Comparison of ENCODE assay signal across 9 cellular contexts in the genomic region with DNA sequence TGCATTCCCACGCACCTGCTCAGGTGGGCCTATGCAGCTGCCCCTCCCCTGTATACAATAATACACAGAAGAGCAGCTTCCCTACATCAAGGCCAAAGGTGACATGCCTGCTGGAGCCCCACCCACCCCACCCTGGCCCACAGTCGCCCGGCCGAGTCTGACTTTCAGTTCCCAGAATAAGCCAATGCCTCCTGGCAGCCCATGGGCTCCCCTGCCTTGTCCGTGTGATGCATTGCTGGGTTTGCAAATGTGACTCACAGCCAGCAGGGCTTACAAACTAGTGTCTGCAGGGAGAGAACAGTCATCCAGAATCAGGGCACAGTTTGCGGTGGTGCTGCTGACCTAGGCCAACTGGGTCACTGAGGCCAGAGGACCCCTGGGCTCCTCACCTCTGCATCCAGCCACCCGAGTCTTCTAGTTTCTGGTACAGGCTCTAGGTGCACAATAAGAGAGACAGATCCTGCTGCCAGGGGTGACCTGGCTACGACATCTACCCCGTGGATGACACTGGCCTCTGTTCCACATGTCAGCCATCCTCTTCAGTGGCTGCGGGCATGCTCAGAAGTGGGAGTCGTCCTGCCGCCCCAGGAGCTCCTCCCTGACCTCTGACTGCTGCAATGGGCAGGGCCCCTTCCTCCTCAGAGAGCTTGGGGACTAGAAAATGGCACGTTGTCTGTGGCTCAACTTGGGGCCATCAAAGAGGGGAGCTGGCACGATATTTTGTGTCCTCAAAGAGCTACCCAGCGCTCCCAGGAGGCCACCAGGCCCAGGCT.
A peak's percentile ranks its signal among the peaks of the same experiment; 100 is the strongest.
DNase-seq lines count a peak whose midpoint lies in the region; ATAC-seq and TF ChIP-seq lines count a peak whose summit lies in the region.
"Had no signal": no experiment of that assay in that cellular context is flagged by ENCODE, and none has a peak within 500 bp of the region (broad histone marks: within the 10 kb centered on the region; RNA-seq: fewer than 3 reads in every experiment).

No MANE protein-coding gene starts in this region.

- TF ChIP-seq CTCF in natural killer cell (IDR thresholded peaks at IDR 0.05), result no peak
- no peak for TF ChIP-seq CTCF in ascending aorta (IDR thresholded peaks at IDR 0.05)

- H3K27me3 Mint-ChIP-seq in natural killer cell (ENCODE audit: low read depth in 2 of 2), result no peaks in the 10 kb centered on the region
- no peaks in the 10 kb centered on the region for H3K27me3 Mint-ChIP-seq in natural killer cell treated with Interleukin-12 subunit alpha and Interleukin-12 subunit beta and Interleukin-15 and Interleukin-18, amount 100 ng/mL, for 72 hours
- peaks cover 0 to 3% of the 10 kb centered on the region in 2 donors for H3K27me3 Mint-ChIP-seq in CD8-positive, alpha-beta memory T cell

- CTCF ChIA-PET in CD8-positive, alpha-beta memory T cell (lab: Charles Lee), result no interaction called here

- H3K27ac Mint-ChIP-seq in natural killer cell, result peak overlapping the region; percentile 3 to 79
- H3K27ac Mint-ChIP-seq in natural killer cell treated with Interleukin-12 subunit alpha and Interleukin-12 subunit beta and Interleukin-15 and Interleukin-18, amount 100 ng/mL, for 72 hours, result no peak overlapping the region
- peak overlapping the region in 3 of 8 donors; percentile 21 to 84 (median 51) for H3K27ac Mint-ChIP-seq in CD8-positive, alpha-beta memory T cell

- no peak overlapping the region for H3K4me3 Mint-ChIP-seq in natural killer cell
- no peak overlapping the region for H3K4me3 Mint-ChIP-seq in natural killer cell treated with Interleukin-12 subunit alpha and Interleukin-12 subunit beta and Interleukin-15 and Interleukin-18, amount 100 ng/mL, for 72 hours
- H3K4me3 Mint-ChIP-seq in CD8-positive, alpha-beta memory T cell, result no peak overlapping the region

- DNase-seq in natural killer cell (no peak), ascending aorta (ENCODE audit: low spot score in 2 of 2) (peak; percentile 45 to 83), kidney glomerular epithelial cell (lab: John Stamatoyannopoulos, UW) (peak; percentile 70), aorta (peak; percentile 81 to 83), NCI-H2107 treated with DMSO at 0.1 percent for 48 hours (lab: John Stamatoyannopoulos, UW; ENCODE audit: unreplicated experiment) (no peak)
- no peak for DNase-seq in natural killer cell treated with Interleukin-12 subunit alpha and Interleukin-12 subunit beta and Interleukin-15 and Interleukin-18, amount 100 ng/mL, for 72 hours (ENCODE audit: low spot score)
- DNase-seq in CD8-positive, alpha-beta memory T cell, result no peak

- no peaks in the 10 kb centered on the region for H3K9me3 Mint-ChIP-seq in natural killer cell
- H3K9me3 Mint-ChIP-seq in natural killer cell treated with Interleukin-12 subunit alpha and Interleukin-12 subunit beta and Interleukin-15 and Interleukin-18, amount 100 ng/mL, for 72 hours, result no peaks in the 10 kb centered on the region
- no peaks in the 10 kb centered on the region for H3K9me3 Mint-ChIP-seq in CD8-positive, alpha-beta memory T cell

- H3K4me3 ChIP-seq in ascending aorta (no peak overlapping the region), aorta (ENCODE audit: low read length in 2 of 2) (no peak overlapping the region)
- H3K4me3 ChIP-seq in CD8-positive, alpha-beta memory T cell (ENCODE audit: low read length), result no peak overlapping the region
- H3K4me3 ChIP-seq: K562 had no signal

- no peaks in the 10 kb centered on the region for H3K36me3 ChIP-seq in ascending aorta
- H3K36me3 ChIP-seq in aorta (ENCODE audit: control insufficient read depth in 1 of 2, insufficient read depth in 2 of 2, low read length in 1 of 2), result no peaks in the 10 kb centered on the region
- H3K36me3 ChIP-seq in CD8-positive, alpha-beta memory T cell (ENCODE audit: insufficient read depth, low read length), result no peaks in the 10 kb centered on the region

- peak in 2 of 3 donors; percentile 17 to 18 for ATAC-seq in natural killer cell
- no peak for ATAC-seq in natural killer cell treated with Interleukin-12 subunit alpha and Interleukin-12 subunit beta and Interleukin-15 and Interleukin-18, amount 100 ng/mL, for 72 hours
- ATAC-seq in aorta (ENCODE audit: low FRiP score), result peak; percentile 41
- ATAC-seq in HG02678 (IDR thresholded peaks at IDR 0.05; ENCODE audit: unreplicated experiment), result no peak

- H3K27ac ChIP-seq in ascending aorta, result peak overlapping the region; percentile 37 to 49
- peak overlapping the region in 1 of 2 donors; percentile 7 for H3K27ac ChIP-seq in aorta (ENCODE audit: low read depth in 1 of 2, low read length in 2 of 2)
- H3K27ac ChIP-seq in CD8-positive, alpha-beta memory T cell (ENCODE audit: low read depth, low read length), result no peak overlapping the region

- 54 to 56% methylated on average over 15 of the region's 15 CpGs for WGBS in aorta, 2 donors

- H3K9me3 ChIP-seq in ascending aorta, result no peaks in the 10 kb centered on the region
- H3K9me3 ChIP-seq in aorta (ENCODE audit: control insufficient read depth, low read length), result no peaks in the 10 kb centered on the region
- H3K9me3 ChIP-seq in CD8-positive, alpha-beta memory T cell (ENCODE audit: low read length), result no peaks in the 10 kb centered on the region

- H3K36me3 Mint-ChIP-seq in natural killer cell, result no peaks in the 10 kb centered on the region
- H3K36me3 Mint-ChIP-seq in natural killer cell treated with Interleukin-12 subunit alpha and Interleukin-12 subunit beta and Interleukin-15 and Interleukin-18, amount 100 ng/mL, for 72 hours, result no peaks in the 10 kb centered on the region
- peaks cover 0 to 22% (median 1%) of the 10 kb centered on the region in 3 donors for H3K36me3 Mint-ChIP-seq in CD8-positive, alpha-beta memory T cell

- H3K4me1 ChIP-seq in ascending aorta, result peaks cover 9 to 44% of the 10 kb centered on the region in 2 donors
- H3K4me1 ChIP-seq in aorta (ENCODE audit: control insufficient read depth in 1 of 2, insufficient read depth in 2 of 2, low read length in 2 of 2), result no peaks in the 10 kb centered on the region
- H3K4me1 ChIP-seq in CD8-positive, alpha-beta memory T cell (ENCODE audit: insufficient read depth, low read length), result no peaks in the 10 kb centered on the region

- intact Hi-C loops in natural killer cell (cut with micrococcal nuclease), result no loop called here
- intact Hi-C loops in ascending aorta (cut with DNase I), result loop anchor here (2.0 kb wide), 2 partner anchors 21 to 35 kb away; no protein-coding TSS in a partner anchor
- intact Hi-C loops in aorta (cut with DNase I), result no loop called here

- H3K27me3 ChIP-seq in ascending aorta (no peaks in the 10 kb centered on the region), aorta (ENCODE audit: control insufficient read depth in 1 of 2, insufficient read depth in 2 of 2, low read length in 1 of 2) (no peaks in the 10 kb centered on the region)
- H3K27me3 ChIP-seq in CD8-positive, alpha-beta memory T cell (ENCODE audit: insufficient read depth, low read length, poor library complexity, severe bottlenecking), result no peaks in the 10 kb centered on the region

- POLR2A ChIA-PET in CD8-positive, alpha-beta memory T cell (lab: Charles Lee), result no interaction called here

- peaks cover 48 to 76% of the 10 kb centered on the region in 2 donors for H3K4me1 Mint-ChIP-seq in natural killer cell
- H3K4me1 Mint-ChIP-seq in natural killer cell treated with Interleukin-12 subunit alpha and Interleukin-12 subunit beta and Interleukin-15 and Interleukin-18, amount 100 ng/mL, for 72 hours (ENCODE audit: low read depth in 2 of 2), result peaks cover 25 to 45% of the 10 kb centered on the region in 2 donors
- H3K4me1 Mint-ChIP-seq in CD8-positive, alpha-beta memory T cell, result peaks cover 9 to 44% (median 24%) of the 10 kb centered on the region in 3 donors

Comparison
In these comparisons a context has a peak if more than half of its experiments do, and no peak if none do; other contexts are left out.
1. ATAC-seq: peak in natural killer cell (2 of 3) and aorta (single experiment); none in natural killer cell treated with Interleukin-12 subunit alpha and Interleukin-12 subunit beta and Interleukin-15 and Interleukin-18, amount 100 ng/mL, for 72 hours (0 of 2) and HG02678 (single experiment).
2. H3K27ac Mint-ChIP-seq: peak in natural killer cell (2 of 2); none in natural killer cell treated with Interleukin-12 subunit alpha and Interleukin-12 subunit beta and Interleukin-15 and Interleukin-18, amount 100 ng/mL, for 72 hours (0 of 2).
3. DNase-seq: peak in ascending aorta (2 of 2), kidney glomerular epithelial cell (single experiment) and aorta (2 of 2); none in natural killer cell (single experiment), natural killer cell treated with Interleukin-12 subunit alpha and Interleukin-12 subunit beta and Interleukin-15 and Interleukin-18, amount 100 ng/mL, for 72 hours (single experiment), NCI-H2107 treated with DMSO at 0.1 percent for 48 hours (single experiment) and CD8-positive, alpha-beta memory T cell (0 of 5).